In genomic region chr17:3956558-3956957, GRCh38 we compare ENCODE assay signal across 1 cellular context.
TF ChIP-seq lines count a peak whose summit lies in the region.

No MANE protein-coding gene starts in this region.

TF ChIP-seq in GM12878, 131 proteins besides CTCF, POLR2A, EP300 and RAD21:
- TF ChIP-seq ASH2L (IDR thresholded peaks at IDR 0.05; ENCODE audit: borderline replicate concordance, low read depth) (no peak), SREBF1 (IDR thresholded peaks at IDR 0.05; ENCODE audit: low read length) (no peak), NRF1 (conservative IDR thresholded peaks at IDR 0.05; ENCODE audit: low read depth, low read length) (no peak)
